Comparison of ENCODE assay signal across 33 cellular contexts in genomic region chr12:52425466-52425865, GRCh38. TPM values are rescaled to one million over a fixed set of nuclear protein-coding genes. Genes with fewer than 3 reads are reported as not detected.
"Had no signal": no experiment of that assay in that cellular context is flagged by ENCODE, and none has a peak within 500 bp of the region (broad histone marks: within the 10 kb centered on the region; RNA-seq: fewer than 3 reads in every experiment).

No MANE protein-coding gene starts in this region.

- H3K79me2 ChIP-seq: parathyroid adenoma had no signal

- H3K4me1 ChIP-seq: parathyroid adenoma, right lobe of liver, thyroid gland, upper lobe of right lung had no signal

- H3K27ac ChIP-seq: ovary, parathyroid adenoma, prostate gland, right lobe of liver, thoracic aorta, thyroid gland, tibial nerve, upper lobe of right lung, uterus had no signal

- DNase-seq: naive B cell; naive thymus-derived CD8-positive, alpha-beta T cell; nephron progenitor cell; occipital lobe; ovary; right cardiac atrium; right lobe of liver; stimulated activated CD4-positive, alpha-beta T cell treated with anti-CD3 and anti-CD28 coated beads, Interleukin-15, amount 100 ng/mL, for 24 hours; stimulated activated CD4-positive, alpha-beta T cell treated with anti-CD3 and anti-CD28 coated beads, Interleukin-2, amount 100 ng/mL, for 24 hours; stimulated activated CD4-positive, alpha-beta T cell treated with anti-CD3 and anti-CD28 coated beads, Interleukin-2, amount 100 ng/mL, for 48 hours; stimulated activated CD4-positive, alpha-beta T cell treated with anti-CD3 and anti-CD28 coated beads, Interleukin-4, amount 100 ng/mL, for 24 hours; stimulated activated naive B cell treated with anti-CD40 and anti-IgM and Interleukin-4, amounts not matched to agents 10 μg/mL and 1 μg/mL and 100 μg/mL, for 72 hours; stimulated activated naive CD4-positive, alpha-beta T cell treated with Interleukin-2 at 50 U/mL for 16 hours; stomach; thyroid gland; upper lobe of right lung; uterus had no signal

- H3K9me3 ChIP-seq: ovary, prostate gland, right lobe of liver, stomach, thoracic aorta, thyroid gland, tibial nerve, upper lobe of right lung, uterus had no signal

- H3K36me3 ChIP-seq: ovary, prostate gland, right lobe of liver, stomach, thoracic aorta, thyroid gland, tibial nerve, upper lobe of right lung, uterus had no signal

- ATAC-seq: naive thymus-derived CD8-positive, alpha-beta T cell; natural killer cell treated with Interleukin-12 subunit alpha and Interleukin-12 subunit beta and Interleukin-15 and Interleukin-18, amount 100 ng/mL, for 72 hours; right cardiac atrium; stimulated activated effector memory CD8-positive, alpha-beta T cell treated with anti-CD3 and anti-CD28 coated beads, Interleukin-12 subunit alpha, Interleukin-12 subunit beta, amount 100 ng/mL, for 72 hours; stimulated activated naive B cell treated with anti-CD40 and anti-IgM and Interleukin-4, amounts not matched to agents 10 μg/mL and 1 μg/mL and 100 μg/mL, for 72 hours had no signal

- H3K27me3 ChIP-seq: ovary, right lobe of liver, thyroid gland, tibial nerve, upper lobe of right lung, uterus had no signal

- H3K4me3 ChIP-seq: ovary, prostate gland, right lobe of liver, skin epidermis, smooth muscle cell, stomach, thoracic aorta, thyroid gland, tibial nerve, upper lobe of right lung, uterus had no signal

- H3K9ac ChIP-seq: parathyroid adenoma had no signal

- H3K4me2 ChIP-seq: smooth muscle cell had no signal

- H2AFZ ChIP-seq: parathyroid adenoma had no signal

RNA-seq across cellular contexts. Expression of gene KRT75, which starts 8.7 kb away (rescaled TPM):
- total RNA-seq: myocyte; naive thymus-derived CD8-positive, alpha-beta T cell; natural killer cell treated with Interleukin-12 subunit alpha and Interleukin-12 subunit beta and Interleukin-15 and Interleukin-18, amount 100 ng/mL, for 72 hours; neural crest cell; occipital lobe; prostate gland; pulmonary artery endothelial cell; renal cortical epithelial cell; right cardiac atrium; right lobe of liver; stomach; subcutaneous adipose tissue; temporal lobe; thoracic aorta; thyroid gland; tibial nerve; upper lobe of right lung; urinary bladder; uterus had no signal
- polyA plus RNA-seq: naive thymus-derived CD8-positive, alpha-beta T cell; ovary; stomach; urinary bladder had no signal

RNA-seq across cellular contexts. Expression of gene KRT82, which starts 19.3 kb away (rescaled TPM):
- total RNA-seq: myocyte; naive thymus-derived CD8-positive, alpha-beta T cell; natural killer cell treated with Interleukin-12 subunit alpha and Interleukin-12 subunit beta and Interleukin-15 and Interleukin-18, amount 100 ng/mL, for 72 hours; neural crest cell; occipital lobe; osteoblast; ovary; prostate gland; pulmonary artery endothelial cell; renal cortical epithelial cell; right cardiac atrium; right lobe of liver; smooth muscle cell; stomach; subcutaneous adipose tissue; temporal lobe; thoracic aorta; thyroid gland; tibial nerve; upper lobe of right lung; urinary bladder; uterus had no signal
- polyA plus RNA-seq: naive thymus-derived CD8-positive, alpha-beta T cell; ovary; right cardiac atrium; stomach had no signal

RNA-seq across cellular contexts. Expression of gene KRT6B, which starts 26.5 kb away (rescaled TPM):
- total RNA-seq: myocyte; naive thymus-derived CD8-positive, alpha-beta T cell; natural killer cell treated with Interleukin-12 subunit alpha and Interleukin-12 subunit beta and Interleukin-15 and Interleukin-18, amount 100 ng/mL, for 72 hours; neural crest cell; osteoblast; right cardiac atrium; subcutaneous adipose tissue; thyroid gland; tibial nerve; upper lobe of right lung; urinary bladder; uterus had no signal
- polyA plus RNA-seq: naive thymus-derived CD8-positive, alpha-beta T cell; ovary; right cardiac atrium; urinary bladder had no signal

RNA-seq across cellular contexts. Expression of gene KRT84, which starts 40.0 kb away (rescaled TPM):
- total RNA-seq: myocyte; naive thymus-derived CD8-positive, alpha-beta T cell; natural killer cell treated with Interleukin-12 subunit alpha and Interleukin-12 subunit beta and Interleukin-15 and Interleukin-18, amount 100 ng/mL, for 72 hours; neural crest cell; occipital lobe; osteoblast; ovary; prostate gland; pulmonary artery endothelial cell; renal cortical epithelial cell; right cardiac atrium; right lobe of liver; stomach; subcutaneous adipose tissue; temporal lobe; thoracic aorta; thyroid gland; tibial nerve; upper lobe of right lung; urinary bladder had no signal
- polyA plus RNA-seq: naive thymus-derived CD8-positive, alpha-beta T cell; ovary; right cardiac atrium; stomach; urinary bladder had no signal

RNA-seq across cellular contexts. Expression of gene KRT6C, which starts 48.1 kb away (rescaled TPM):
- total RNA-seq: myocyte; naive thymus-derived CD8-positive, alpha-beta T cell; natural killer cell treated with Interleukin-12 subunit alpha and Interleukin-12 subunit beta and Interleukin-15 and Interleukin-18, amount 100 ng/mL, for 72 hours; neural crest cell; occipital lobe; osteoblast; prostate gland; pulmonary artery endothelial cell; renal cortical epithelial cell; right cardiac atrium; subcutaneous adipose tissue; temporal lobe; thoracic aorta; thyroid gland; tibial nerve; upper lobe of right lung; urinary bladder had no signal
- polyA plus RNA-seq: naive thymus-derived CD8-positive, alpha-beta T cell; ovary; right cardiac atrium; urinary bladder had no signal
